Comparison of ENCODE assay signal across 19 cellular contexts in the genomic region with DNA sequence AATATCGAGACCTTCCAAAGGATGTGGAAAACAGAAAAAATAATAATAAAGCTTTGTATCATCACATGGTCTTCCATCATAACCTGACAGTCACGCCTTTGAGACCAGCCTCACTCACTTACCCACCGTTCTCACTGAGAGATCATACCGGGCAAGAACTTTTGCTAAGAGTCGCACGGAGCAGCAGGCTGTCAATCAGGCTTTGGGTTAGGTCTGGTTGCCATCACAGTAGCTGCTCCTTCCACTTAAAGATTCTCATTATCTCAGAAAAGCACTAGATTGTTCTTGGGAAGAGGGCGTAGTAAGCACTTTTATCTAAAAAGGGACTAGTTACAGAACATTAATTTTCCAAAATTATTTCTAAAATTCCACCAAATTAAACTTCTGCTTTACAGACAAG. TPM values are rescaled to one million over a fixed set of nuclear protein-coding genes. Genes with fewer than 3 reads are reported as not detected.
"Had no signal": no experiment of that assay in that cellular context is flagged by ENCODE, and none has a peak within 500 bp of the region (broad histone marks: within the 10 kb centered on the region; RNA-seq: fewer than 3 reads in every experiment).

No MANE protein-coding gene starts in this region.

- H3K9me3 Mint-ChIP-seq: activated CD4-positive, alpha-beta memory T cell treated with anti-CD3 and anti-CD28 coated beads for 36 hours; activated naive CD4-positive, alpha-beta T cell treated with anti-CD3 and anti-CD28 coated beads, Interleukin-2, amount 10 ng/mL, durations not matched to agents 7 days and 5 days; stimulated activated naive CD8-positive, alpha-beta T cell treated with anti-CD3 and anti-CD28 coated beads, Interleukin-15, amount 100 ng/mL, for 72 hours had no signal

- H3K4me3 Mint-ChIP-seq: activated CD4-positive, alpha-beta memory T cell treated with anti-CD3 and anti-CD28 coated beads for 36 hours; activated naive CD4-positive, alpha-beta T cell treated with anti-CD3 and anti-CD28 coated beads, Interleukin-2, amount 10 ng/mL, durations not matched to agents 7 days and 5 days; immature natural killer cell; stimulated activated naive CD8-positive, alpha-beta T cell treated with anti-CD3 and anti-CD28 coated beads, Interleukin-15, amount 100 ng/mL, for 72 hours had no signal

- H3K27ac Mint-ChIP-seq: activated CD4-positive, alpha-beta memory T cell treated with anti-CD3 and anti-CD28 coated beads for 36 hours; activated naive CD4-positive, alpha-beta T cell treated with anti-CD3 and anti-CD28 coated beads, Interleukin-2, amount 10 ng/mL, durations not matched to agents 7 days and 5 days; immature natural killer cell; naive thymus-derived CD8-positive, alpha-beta T cell; stimulated activated naive CD8-positive, alpha-beta T cell treated with anti-CD3 and anti-CD28 coated beads, Interleukin-15, amount 100 ng/mL, for 72 hours had no signal

- H3K36me3 Mint-ChIP-seq: activated CD4-positive, alpha-beta memory T cell treated with anti-CD3 and anti-CD28 coated beads for 36 hours; naive thymus-derived CD8-positive, alpha-beta T cell had no signal

- ATAC-seq: foreskin keratinocyte; naive thymus-derived CD8-positive, alpha-beta T cell; pancreas; psoas muscle; right cardiac atrium; stimulated activated naive CD8-positive, alpha-beta T cell treated with anti-CD3 and anti-CD28 coated beads, Interleukin-15, amount 100 ng/mL, for 72 hours had no signal

- DNase-seq: activated CD4-positive, alpha-beta memory T cell treated with anti-CD3 and anti-CD28 coated beads for 36 hours; activated CD4-positive, alpha-beta T cell treated with anti-CD3 and anti-CD28 coated beads for 48 hours; activated effector memory CD4-positive, alpha-beta T cell treated with anti-CD3 and anti-CD28 coated beads, Interleukin-2, amount 50 U/mL, for 16 hours; activated naive CD4-positive, alpha-beta T cell treated with anti-CD3 and anti-CD28 coated beads, Interleukin-2, amount 10 ng/mL, durations not matched to agents 7 days and 5 days; amygdala; dermis blood vessel endothelial cell; effector memory CD4-positive, alpha-beta T cell; foreskin keratinocyte; immature natural killer cell; left ventricle myocardium inferior; naive thymus-derived CD8-positive, alpha-beta T cell; pancreas; psoas muscle; right cardiac atrium; stimulated activated CD4-positive, alpha-beta T cell treated with anti-CD3 and anti-CD28 coated beads, Interleukin-1b, Interleukin-23, amount 100 ng/mL, for 48 hours; stimulated activated naive CD8-positive, alpha-beta T cell treated with anti-CD3 and anti-CD28 coated beads, Interleukin-15, amount 100 ng/mL, for 72 hours; transverse colon; uterus had no signal

RNA-seq across cellular contexts. Expression of gene RELN, which starts 2.0 kb away (rescaled TPM):
- total RNA-seq: activated CD4-positive, alpha-beta memory T cell treated with anti-CD3 and anti-CD28 coated beads for 36 hours; foreskin keratinocyte; naive thymus-derived CD8-positive, alpha-beta T cell; T-helper 2 cell treated with Interferon-gamma antibody and Interleukin-4, amounts not matched to agents 100 ng/mL and 5 ng/mL, for 36 hours had no signal
- polyA plus RNA-seq: foreskin keratinocyte; immature natural killer cell; naive thymus-derived CD8-positive, alpha-beta T cell had no signal
